In the genomic region with DNA sequence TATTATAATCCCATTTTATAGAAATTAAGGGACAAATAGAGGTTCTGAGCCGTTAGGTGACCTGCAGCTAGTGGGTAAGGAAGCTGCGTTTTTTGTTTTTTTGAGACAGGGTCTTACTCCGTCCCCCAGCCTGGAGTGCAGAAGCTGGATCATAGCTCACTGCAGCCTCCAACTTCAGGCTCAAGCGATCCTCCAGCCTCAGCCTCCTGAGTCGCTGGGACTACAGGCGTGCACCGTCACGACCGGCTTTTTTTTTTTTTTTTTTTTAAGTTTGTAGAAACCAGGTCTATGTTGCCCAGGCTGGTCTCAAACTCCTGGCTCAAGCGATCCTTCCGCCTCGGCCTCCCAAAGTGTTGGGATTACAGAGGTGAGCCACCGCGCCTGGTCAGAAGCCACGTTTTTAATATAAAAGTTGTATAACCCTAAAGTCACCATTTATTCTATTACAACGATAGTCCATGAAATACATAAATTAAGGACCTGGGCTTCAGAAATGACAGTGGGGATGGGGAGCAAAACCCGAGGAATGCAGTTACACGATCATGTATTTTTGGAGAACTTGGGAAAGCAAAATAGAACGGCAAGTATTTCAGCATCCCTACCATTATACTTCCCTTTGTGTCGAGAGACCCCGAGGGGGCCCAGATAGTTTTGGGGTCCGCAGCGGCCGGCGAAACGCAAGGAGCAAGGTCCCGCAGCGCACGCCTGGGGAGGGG, we compare ENCODE assay signal across 1 cellular context.
TF ChIP-seq lines count a peak whose summit lies in the region.

No MANE protein-coding gene starts in this region.

TF ChIP-seq in SK-N-SH, 30 proteins besides CTCF, POLR2A, EP300 and RAD21 (continued from another document):
- TF ChIP-seq, protein P1, sequence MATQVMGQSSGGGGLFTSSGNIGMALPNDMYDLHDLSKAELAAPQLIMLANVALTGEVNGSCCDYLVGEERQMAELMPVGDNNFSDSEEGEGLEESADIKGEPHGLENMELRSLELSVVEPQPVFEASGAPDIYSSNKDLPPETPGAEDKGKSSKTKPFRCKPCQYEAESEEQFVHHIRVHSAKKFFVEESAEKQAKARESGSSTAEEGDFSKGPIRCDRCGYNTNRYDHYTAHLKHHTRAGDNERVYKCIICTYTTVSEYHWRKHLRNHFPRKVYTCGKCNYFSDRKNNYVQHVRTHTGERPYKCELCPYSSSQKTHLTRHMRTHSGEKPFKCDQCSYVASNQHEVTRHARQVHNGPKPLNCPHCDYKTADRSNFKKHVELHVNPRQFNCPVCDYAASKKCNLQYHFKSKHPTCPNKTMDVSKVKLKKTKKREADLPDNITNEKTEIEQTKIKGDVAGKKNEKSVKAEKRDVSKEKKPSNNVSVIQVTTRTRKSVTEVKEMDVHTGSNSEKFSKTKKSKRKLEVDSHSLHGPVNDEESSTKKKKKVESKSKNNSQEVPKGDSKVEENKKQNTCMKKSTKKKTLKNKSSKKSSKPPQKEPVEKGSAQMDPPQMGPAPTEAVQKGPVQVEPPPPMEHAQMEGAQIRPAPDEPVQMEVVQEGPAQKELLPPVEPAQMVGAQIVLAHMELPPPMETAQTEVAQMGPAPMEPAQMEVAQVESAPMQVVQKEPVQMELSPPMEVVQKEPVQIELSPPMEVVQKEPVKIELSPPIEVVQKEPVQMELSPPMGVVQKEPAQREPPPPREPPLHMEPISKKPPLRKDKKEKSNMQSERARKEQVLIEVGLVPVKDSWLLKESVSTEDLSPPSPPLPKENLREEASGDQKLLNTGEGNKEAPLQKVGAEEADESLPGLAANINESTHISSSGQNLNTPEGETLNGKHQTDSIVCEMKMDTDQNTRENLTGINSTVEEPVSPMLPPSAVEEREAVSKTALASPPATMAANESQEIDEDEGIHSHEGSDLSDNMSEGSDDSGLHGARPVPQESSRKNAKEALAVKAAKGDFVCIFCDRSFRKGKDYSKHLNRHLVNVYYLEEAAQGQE (IDR thresholded peaks at IDR 0.05; ENCODE audit: low read depth, low read length): no peak
- TF ChIP-seq YY1 (IDR thresholded peaks at IDR 0.05; ENCODE audit: low read depth) (no peak), EZH2phosphoT487 (IDR thresholded peaks at IDR 0.05; ENCODE audit: borderline replicate concordance, low read depth) (no peak), GABPA (IDR thresholded peaks at IDR 0.05; ENCODE audit: low read depth) (no peak), SMC3 (IDR thresholded peaks at IDR 0.05; ENCODE audit: low read depth, low read length) (no peak)
- TF ChIP-seq, protein P2, sequence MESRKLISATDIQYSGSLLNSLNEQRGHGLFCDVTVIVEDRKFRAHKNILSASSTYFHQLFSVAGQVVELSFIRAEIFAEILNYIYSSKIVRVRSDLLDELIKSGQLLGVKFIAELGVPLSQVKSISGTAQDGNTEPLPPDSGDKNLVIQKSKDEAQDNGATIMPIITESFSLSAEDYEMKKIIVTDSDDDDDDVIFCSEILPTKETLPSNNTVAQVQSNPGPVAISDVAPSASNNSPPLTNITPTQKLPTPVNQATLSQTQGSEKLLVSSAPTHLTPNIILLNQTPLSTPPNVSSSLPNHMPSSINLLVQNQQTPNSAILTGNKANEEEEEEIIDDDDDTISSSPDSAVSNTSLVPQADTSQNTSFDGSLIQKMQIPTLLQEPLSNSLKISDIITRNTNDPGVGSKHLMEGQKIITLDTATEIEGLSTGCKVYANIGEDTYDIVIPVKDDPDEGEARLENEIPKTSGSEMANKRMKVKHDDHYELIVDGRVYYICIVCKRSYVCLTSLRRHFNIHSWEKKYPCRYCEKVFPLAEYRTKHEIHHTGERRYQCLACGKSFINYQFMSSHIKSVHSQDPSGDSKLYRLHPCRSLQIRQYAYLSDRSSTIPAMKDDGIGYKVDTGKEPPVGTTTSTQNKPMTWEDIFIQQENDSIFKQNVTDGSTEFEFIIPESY (IDR thresholded peaks at IDR 0.05; ENCODE audit: borderline replicate concordance, low read depth): no peak
TF ChIP-seq in SK-N-SH: peak in this region for 0.
